In genomic region chr6:79078057-79078969, GRCh38 we compare ENCODE assay signal across 8 cellular contexts. TPM values are rescaled to one million over a fixed set of nuclear protein-coding genes. Genes with fewer than 3 reads are reported as not detected.
DNase-seq lines count a peak whose midpoint lies in the region; ATAC-seq and TF ChIP-seq lines count a peak whose summit lies in the region.

Gene PHIP (minus strand): TSS chr6:79078254. CDS start chr6:79078068, 186 bp downstream.

- H3K9me3 ChIP-seq in adipocyte (ENCODE audit: control insufficient read depth, low read length) (no peaks in the 10 kb centered on the region), transverse colon (no peaks in the 10 kb centered on the region)

- peak; percentile 68 for ATAC-seq in HG02852 (IDR thresholded peaks at IDR 0.05; ENCODE audit: unreplicated experiment)

- 0 to 1% methylated on average over 10 to 63 of the region's 73 CpGs for WGBS in transverse colon (ENCODE audit: low coverage in 1 of 2), 2 donors

- no peaks in the 10 kb centered on the region for H3K36me3 ChIP-seq in adipocyte (ENCODE audit: control insufficient read depth, insufficient read depth, low read length, severe bottlenecking)
- no peaks in the 10 kb centered on the region for H3K36me3 ChIP-seq in transverse colon

- peak within 1 kb of the TSS; percentile 97 to 99 (median 98) for H3K27ac ChIP-seq in transverse colon

- H3K9ac ChIP-seq in adipocyte (ENCODE audit: low read length) = peak within 1 kb of the TSS; percentile 90

- in situ Hi-C loops in GM13976 (cut with MboI; ENCODE audit: low sequenced_read_pairs, unreplicated experiment) = no loop called here
- in situ Hi-C loops in transverse colon (cut with MboI; ENCODE audit: low pct_ligation_motif_present in 1 of 4, low pct_unique_long_range_greater_than_20kb in 1 of 4, low sequenced_read_pairs in 3 of 4) = no loop called here

- no peaks in the 10 kb centered on the region for H3K27me3 ChIP-seq in adipocyte (replicated peaks; ENCODE audit: control insufficient read depth, insufficient read depth, low read length)
- no peaks in the 10 kb centered on the region for H3K27me3 ChIP-seq in transverse colon

- peak; percentile 80 for DNase-seq in GM13976 (ENCODE audit: low spot score)
- DNase-seq in NCI-H1436 treated with DMSO at 0.1 percent for 48 hours (lab: John Stamatoyannopoulos, UW) = peak; percentile 74
- DNase-seq in T follicular helper cell (ENCODE audit: low read depth) = peak; percentile 88
- peak; percentile 98 for DNase-seq in adipocyte (ENCODE audit: low read depth)
- DNase-seq in cardiac septum (ENCODE audit: low spot score) = peak; percentile 96
- DNase-seq in pons (ENCODE audit: low spot score) = peak; percentile 87
- DNase-seq in transverse colon = peak; percentile 93

- intact Hi-C loops in cardiac septum (cut with DNase I) = loop anchor here (1.0 to 2.0 kb wide), 3 partner anchors 156 to 458 kb away; partner anchors contain the start of genes HMGN3, IRAK1BP1 and LCA5
- intact Hi-C loops in transverse colon (cut with DNase I; ENCODE audit: low total_unique reads) = loop anchor here (5.0 kb wide), 1 partner anchor 154 kb away; the partner anchor contains the start of gene HMGN3

- H3K4me3 ChIP-seq in adipocyte (ENCODE audit: low read length) (peak within 1 kb of the TSS; percentile 89), transverse colon (peak within 1 kb of the TSS; percentile 83 to 97 (median 92))

- TF ChIP-seq EP300 in transverse colon (IDR thresholded peaks at IDR 0.05; ENCODE audit: low read depth) = peak; percentile 6

- peak; percentile 77 for TF ChIP-seq POLR2A in transverse colon (IDR thresholded peaks at IDR 0.05)

- TF ChIP-seq CTCF in GM13976 (IDR thresholded peaks at IDR 0.05; ENCODE audit: borderline replicate concordance, control extremely low read depth, extremely low read depth, insufficient read depth, missing control alignments) (no peak), transverse colon (IDR thresholded peaks at IDR 0.05) (peak in 1 of 5 experiments; percentile 25)

- peaks cover 32% of the 10 kb centered on the region for H3K4me1 ChIP-seq in adipocyte (ENCODE audit: control insufficient read depth, insufficient read depth, low read length)
- H3K4me1 ChIP-seq in transverse colon = peaks cover 12 to 40% (median 32%) of the 10 kb centered on the region in 4 donors

RNA-seq across cellular contexts. Expression of gene PHIP, which starts in this region (rescaled TPM):
- total RNA-seq in cardiac septum (16.8 TPM), transverse colon (10 to 100 TPM; 12.1 to 34.5 (median 20.7) TPM)

Comparison
In these comparisons a context has a peak if more than half of its experiments do, and no peak if none do; other contexts are left out.
1. Peak in every context shown above with its lines: DNase-seq, ATAC-seq, H3K4me3 ChIP-seq and H3K27ac ChIP-seq.